ENCODE assay signal across 8 cellular contexts in genomic region chr19:52007805-52008557, GRCh38. TPM values are rescaled to one million over a fixed set of nuclear protein-coding genes. Genes with fewer than 3 reads are reported as not detected.
DNase-seq lines count a peak whose midpoint lies in the region; ATAC-seq, FAIRE-seq and TF ChIP-seq lines count a peak whose summit lies in the region.

ZNF615 (minus strand) TSS chr19:52008211; CDS start chr19:52003711, 4,500 bp downstream.

- H3K36me3 ChIP-seq in HepG2 (replicated peaks in 1 of 2; ENCODE audit: control insufficient read depth in 1 of 2, insufficient read depth in 2 of 2, low read length in 2 of 2): peaks cover 3 to 14% of the 10 kb centered on the region in 2 experiments; a peak in 3 of 5 replicates

- peak within 1 kb of the TSS; percentile 77 for H3K9ac ChIP-seq in HepG2 (ENCODE audit: insufficient read depth, low read depth, low read length)

- POLR2A ChIA-PET in HepG2 (lab: Yijun Ruan, JAX): interaction anchor here (1.0 to 2.6 kb wide), 5 partner anchors 12 to 41 kb away, joined by 3 to 6 read pairs (median 3); no protein-coding TSS in a partner anchor

- TF ChIP-seq RAD21 in HepG2 (CRISPR knock-in tag; IDR thresholded peaks at IDR 0.05): 0 out of 2 replicates have a peak, but pooled peaks have one; percentile 30

- H3K79me2 ChIP-seq in HepG2 (ENCODE audit: insufficient read depth, low read length): peaks cover 29% of the 10 kb centered on the region

- in situ Hi-C loops in ACHN (cut with HindIII; ENCODE audit: low pct_ligation_motif_present, low pct_unique_long_range_greater_than_20kb, low sequenced_read_pairs): no loop called here
- in situ Hi-C loops in HepG2 (cut with HindIII; ENCODE audit: extremely low pct_ligation_motif_present, low pct_unique_long_range_greater_than_20kb): no loop called here

- peaks cover 12% of the 10 kb centered on the region; the same call in 1 of the 2 replicates for H3K9me3 ChIP-seq in HepG2 (ENCODE audit: low read length)

- ATAC-seq in GM18867 (IDR thresholded peaks at IDR 0.05; ENCODE audit: unreplicated experiment) (peak; percentile 95), HG03159 (IDR thresholded peaks at IDR 0.05; ENCODE audit: unreplicated experiment) (peak; percentile 91), HepG2 (peak; percentile 96)

- peak; percentile 37 to 81; a peak in 3 of 4 replicates for TF ChIP-seq POLR2A in HepG2 (IDR thresholded peaks at IDR 0.05; ENCODE audit: insufficient read depth in 1 of 2, low read depth in 2 of 2, low read length in 2 of 2)

- TF ChIP-seq CTCF in HepG2 (CRISPR knock-in tag; IDR thresholded peaks at IDR 0.05): no peak

- H2AFZ ChIP-seq in HepG2 (ENCODE audit: low read length): peak within 1 kb of the TSS; percentile 97

- H3K4me3 ChIP-seq in HepG2 (replicated peaks in 1 of 3; ENCODE audit: insufficient read depth in 1 of 3, low read depth in 2 of 3, low read length in 3 of 3): peak within 1 kb of the TSS; percentile 67 to 100 (median 91)

- H4K20me1 ChIP-seq in HepG2 (ENCODE audit: insufficient read depth, low read length): no peaks in the 10 kb centered on the region

- WGBS in HepG2 (ENCODE audit: low lambda C conversion rate): 1% methylated on average over 37 of the region's 44 CpGs

- H3K27me3 ChIP-seq in HepG2 (ENCODE audit: control insufficient read depth in 1 of 2, insufficient read depth in 2 of 2, low read length in 2 of 2): no peaks in the 10 kb centered on the region; a peak in 1 of 5 replicates

- intact Hi-C loops in HepG2 (cut with micrococcal nuclease; ENCODE audit: unreplicated experiment): loop anchor here (10.0 kb wide), 1 partner anchor 83 kb away; the partner anchor contains the start of gene ZNF613

- TF ChIP-seq EP300 in HepG2 (IDR thresholded peaks at IDR 0.05; ENCODE audit: low read depth in 2 of 2, low read length in 2 of 2): no peak
- TF ChIP-seq EP300 in HepG2 (CRISPR knock-in tag; IDR thresholded peaks at IDR 0.05; ENCODE audit: borderline replicate concordance): peak; percentile 25; the same call in 1 of the 2 replicates

- H3K4me1 ChIP-seq in HepG2 (ENCODE audit: insufficient read depth, low read length): peaks cover 18% of the 10 kb centered on the region

- H3K4me2 ChIP-seq in HepG2 (ENCODE audit: low read depth, low read length): peak within 1 kb of the TSS; percentile 81

- FAIRE-seq in HepG2 (lab: Jason Lieb, UNC): no peak

- CTCF ChIA-PET in HepG2 (lab: Yijun Ruan, JAX; ENCODE audit: low intra/inter-chr PET ratio, low total read pairs): no interaction called here

- H3K27ac ChIP-seq in HepG2 (ENCODE audit: extremely low read length, insufficient read depth, low read length): peak within 1 kb of the TSS; percentile 70

- DNase-seq in ACHN: peak; percentile 76
- DNase-seq in NCI-H524 (lab: John Stamatoyannopoulos, UW): peak; percentile 83 to 86
- DNase-seq in activated CD4-positive, alpha-beta T cell treated with anti-CD3 and anti-CD28 coated beads, Interleukin-2, amount 50 U/mL, for 48 hours: peak; percentile 87 to 90
- peak; percentile 93 for DNase-seq in dermis blood vessel endothelial cell
- DNase-seq in HepG2 (ENCODE audit: low spot score): peak; percentile 76
- peak; percentile 78 for DNase-seq in stimulated activated CD4-positive, alpha-beta T cell treated with anti-CD3 and anti-CD28 coated beads, Interleukin-2, amount 100 ng/mL, for 4 hours (ENCODE audit: low read depth)

- no TSS peak for BruUV-seq in HepG2 (replicated peaks; lab: Mats Ljungman, UMichigan)

TF ChIP-seq in HepG2, 621 proteins besides CTCF, POLR2A, EP300 and RAD21 (continues in another document):
- no peak for TF ChIP-seq CREBL2 (CRISPR knock-in tag; IDR thresholded peaks at IDR 0.05; ENCODE audit: borderline replicate concordance)
- no peak for TF ChIP-seq ZNF674 (CRISPR knock-in tag; IDR thresholded peaks at IDR 0.05; ENCODE audit: low read depth)
- no peak for TF ChIP-seq GABPA (IDR thresholded peaks at IDR 0.05; ENCODE audit: low read depth, low read length)
- peak; percentile 73 for TF ChIP-seq GABPA (CRISPR knock-in tag; IDR thresholded peaks at IDR 0.05; ENCODE audit: low read depth)
- no peak for TF ChIP-seq RFX5 (IDR thresholded peaks at IDR 0.05; ENCODE audit: low read depth, low read length)
- no peak for TF ChIP-seq TSC22D2 (CRISPR knock-in tag; IDR thresholded peaks at IDR 0.05; ENCODE audit: borderline replicate concordance)
- TF ChIP-seq, protein P1, sequence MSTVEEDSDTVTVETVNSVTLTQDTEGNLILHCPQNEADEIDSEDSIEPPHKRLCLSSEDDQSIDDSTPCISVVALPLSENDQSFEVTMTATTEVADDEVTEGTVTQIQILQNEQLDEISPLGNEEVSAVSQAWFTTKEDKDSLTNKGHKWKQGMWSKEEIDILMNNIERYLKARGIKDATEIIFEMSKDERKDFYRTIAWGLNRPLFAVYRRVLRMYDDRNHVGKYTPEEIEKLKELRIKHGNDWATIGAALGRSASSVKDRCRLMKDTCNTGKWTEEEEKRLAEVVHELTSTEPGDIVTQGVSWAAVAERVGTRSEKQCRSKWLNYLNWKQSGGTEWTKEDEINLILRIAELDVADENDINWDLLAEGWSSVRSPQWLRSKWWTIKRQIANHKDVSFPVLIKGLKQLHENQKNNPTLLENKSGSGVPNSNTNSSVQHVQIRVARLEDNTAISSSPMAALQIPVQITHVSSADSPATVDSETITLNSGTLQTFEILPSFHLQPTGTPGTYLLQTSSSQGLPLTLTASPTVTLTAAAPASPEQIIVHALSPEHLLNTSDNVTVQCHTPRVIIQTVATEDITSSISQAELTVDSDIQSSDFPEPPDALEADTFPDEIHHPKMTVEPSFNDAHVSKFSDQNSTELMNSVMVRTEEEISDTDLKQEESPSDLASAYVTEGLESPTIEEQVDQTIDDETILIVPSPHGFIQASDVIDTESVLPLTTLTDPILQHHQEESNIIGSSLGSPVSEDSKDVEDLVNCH (CRISPR knock-in tag; IDR thresholded peaks at IDR 0.05): no peak
- TF ChIP-seq NR2F2 (IDR thresholded peaks at IDR 0.05; ENCODE audit: borderline replicate concordance, low read depth): peak; percentile 39; the same call in 1 of the 2 replicates
- TF ChIP-seq PRPF4 (IDR thresholded peaks at IDR 0.05; ENCODE audit: low read depth, low read length, poor library complexity, severe bottlenecking): no peak
- peak; percentile 65; the same call in 1 of the 2 replicates for TF ChIP-seq PITX1 (CRISPR knock-in tag; IDR thresholded peaks at IDR 0.05)
- TF ChIP-seq ZNF33B (CRISPR knock-in tag; IDR thresholded peaks at IDR 0.05): peak; percentile 64
- TF ChIP-seq ATF7-NPFF (CRISPR knock-in tag; IDR thresholded peaks at IDR 0.05; ENCODE audit: low read depth): 0 out of 2 replicates have a peak, but pooled peaks have one; percentile 46
- peak; percentile 40; the same call in 1 of the 2 replicates for TF ChIP-seq MXD4 (CRISPR knock-in tag; IDR thresholded peaks at IDR 0.05)
- peak; percentile 81 for TF ChIP-seq ZFX (CRISPR knock-in tag; IDR thresholded peaks at IDR 0.05; ENCODE audit: low read depth)
- peak; percentile 34; the same call in 1 of the 2 replicates for TF ChIP-seq FOXK2 (IDR thresholded peaks at IDR 0.05)
- no peak for TF ChIP-seq ZBTB25 (CRISPR knock-in tag; IDR thresholded peaks at IDR 0.05)
- TF ChIP-seq FOXP1 (IDR thresholded peaks at IDR 0.05): no peak
- no peak for TF ChIP-seq FOXP1 (CRISPR knock-in tag; IDR thresholded peaks at IDR 0.05)
- TF ChIP-seq ZNF564 (CRISPR knock-in tag; IDR thresholded peaks at IDR 0.05): no peak

RNA-seq across cellular contexts. Expression of gene ZNF615, which starts in this region (rescaled TPM):
- total RNA-seq in dermis blood vessel endothelial cell (11.9 and 12.9 TPM in 2 replicates), HepG2 (2016; rRNA removed; fragmentation: Illumina TruSeq; extraction: Trizol) (7.8 and 13.9 TPM in 2 replicates)
- 1.2 and 1.9 TPM in 2 replicates for total RNA-seq in HepG2 (2016; cell fraction: cytosol; rRNA removed; fragmentation: Illumina TruSeq; extraction: Trizol; ENCODE audit: low read depth)
- 8.6 and 12.8 TPM in 2 replicates for total RNA-seq in HepG2 (2016; cell fraction: insoluble cytoplasmic fraction; rRNA removed; fragmentation: Illumina TruSeq; extraction: Trizol)
- 4.1 and 4.7 TPM in 2 replicates for total RNA-seq in HepG2 (2016; cell fraction: membrane; rRNA removed; fragmentation: Illumina TruSeq; extraction: Trizol)
- 7.5 and 10.2 TPM in 2 replicates for total RNA-seq in HepG2 (2016; cell fraction: nucleus; rRNA removed; fragmentation: Illumina TruSeq; extraction: Trizol)
- 5.1 and 5.2 TPM in 2 replicates for polyA plus RNA-seq in HepG2 (2011; rRNA removed)
- polyA plus RNA-seq in HepG2 (2011; cell fraction: cytosol; rRNA removed): 2.1 and 3.2 TPM in 2 replicates
- polyA plus RNA-seq in HepG2 (2011; cell fraction: nucleus; rRNA removed): 4.5 and 8.3 TPM in 2 replicates
- 6.5 and 6.9 TPM in 2 replicates for polyA plus RNA-seq in HepG2 (2012)
- polyA plus RNA-seq in HepG2 (2016; cell fraction: cytosol; fragmentation: Illumina TruSeq; extraction: Trizol; ENCODE audit: low read depth): 0.46 and 0.55 TPM in 2 replicates
- polyA plus RNA-seq in HepG2 (2016; cell fraction: insoluble cytoplasmic fraction; fragmentation: Illumina TruSeq; extraction: Trizol; ENCODE audit: low read depth): 6.9 and 7.6 TPM in 2 replicates
- polyA plus RNA-seq in HepG2 (2016; cell fraction: membrane; fragmentation: Illumina TruSeq; extraction: Trizol; ENCODE audit: low read depth): 0.94 and 1.3 TPM in 2 replicates
- 9.7 and 9.8 TPM in 2 replicates for polyA plus RNA-seq in HepG2 (2016; cell fraction: nucleus; fragmentation: Illumina TruSeq; extraction: Trizol; ENCODE audit: insufficient read depth, low read depth)
- polyA minus RNA-seq in HepG2 (2011; rRNA and poly(A)+ RNA removed; ENCODE audit: low replicate concordance): 5.1 and 7.0 TPM in 2 replicates
- polyA minus RNA-seq in HepG2 (2011; cell fraction: cytosol; rRNA and poly(A)+ RNA removed): 5.5 and 7.0 TPM in 2 replicates
- polyA minus RNA-seq in HepG2 (2011; cell fraction: nucleus; rRNA and poly(A)+ RNA removed): 16.0 and 28.8 TPM in 2 replicates

Comparison
In these comparisons a context has a peak if more than half of its experiments do, and no peak if none do; other contexts are left out.
1. Peak in every context shown above with its lines: DNase-seq, ATAC-seq, H3K4me3 ChIP-seq and H3K27ac ChIP-seq.